In genomic region chr2:212288308-212288707, GRCh38 we compare ENCODE assay signal across 28 cellular contexts.
DNase-seq lines count a peak whose midpoint lies in the region; ATAC-seq, FAIRE-seq and TF ChIP-seq lines count a peak whose summit lies in the region.
"Had no signal": no experiment of that assay in that cellular context is flagged by ENCODE, and none has a peak within 500 bp of the region (broad histone marks: within the 10 kb centered on the region; RNA-seq: fewer than 3 reads in every experiment).

No MANE protein-coding gene starts in this region.

- no peaks in the 10 kb centered on the region for H3K9me3 ChIP-seq in HepG2 (ENCODE audit: low read length)
- no peaks in the 10 kb centered on the region for H3K9me3 ChIP-seq in right lobe of liver
- H3K9me3 ChIP-seq in H1 (ENCODE audit: insufficient read depth in 2 of 2, low read depth in 1 of 2, low read length in 1 of 2), result no peaks in the 10 kb centered on the region
- H3K9me3 ChIP-seq in kidney (ENCODE audit: control insufficient read depth in 1 of 2, low read length in 2 of 2), result no peaks in the 10 kb centered on the region
- no peaks in the 10 kb centered on the region for H3K9me3 ChIP-seq in vagina

- intact Hi-C loops in HepG2 (cut with micrococcal nuclease; ENCODE audit: unreplicated experiment) (no loop called here), right lobe of liver (cut with DNase I) (no loop called here), kidney (cut with DNase I) (no loop called here), vagina (cut with DNase I) (no loop called here)

- no peaks in the 10 kb centered on the region; a peak in 1 of 5 replicates for H3K27me3 ChIP-seq in HepG2 (ENCODE audit: control insufficient read depth in 1 of 2, insufficient read depth in 2 of 2, low read length in 2 of 2)
- H3K27me3 ChIP-seq in right lobe of liver, result no peaks in the 10 kb centered on the region
- no peaks in the 10 kb centered on the region for H3K27me3 ChIP-seq in H1 (replicated peaks in 1 of 4; ENCODE audit: control insufficient read depth in 3 of 4, extremely low read depth in 1 of 4, insufficient read depth in 3 of 4, low read length in 3 of 4)
- no peaks in the 10 kb centered on the region for H3K27me3 ChIP-seq in vagina

- no peaks in the 10 kb centered on the region for H3K36me3 Mint-ChIP-seq in nephron progenitor cell (ENCODE audit: low read depth)
- H3K36me3 Mint-ChIP-seq in activated CD4-positive, alpha-beta T cell treated with anti-CD3 and anti-CD28 coated beads, Interleukin-2, amount 10 ng/mL, durations not matched to agents 7 days and 5 days (ENCODE audit: low read depth), result no peaks in the 10 kb centered on the region
- H3K36me3 Mint-ChIP-seq: CD8-positive, alpha-beta T cell had no signal

- H3K9ac ChIP-seq in HepG2 (ENCODE audit: insufficient read depth, low read depth, low read length), result no peak overlapping the region
- no peak overlapping the region for H3K9ac ChIP-seq in H1 (replicated peaks in 1 of 4; ENCODE audit: extremely low read depth in 1 of 4, low read depth in 3 of 4, low read length in 3 of 4)
- H3K9ac ChIP-seq in kidney (ENCODE audit: low read length in 2 of 2), result no peak overlapping the region
- H3K9ac ChIP-seq: GM23248 had no signal

- H3K4me3 ChIP-seq in HepG2 (replicated peaks in 1 of 3; ENCODE audit: insufficient read depth in 1 of 3, low read depth in 2 of 3, low read length in 3 of 3), result no peak overlapping the region
- no peak overlapping the region for H3K4me3 ChIP-seq in right lobe of liver
- H3K4me3 ChIP-seq in H1 (ENCODE audit: extremely low read depth in 1 of 4, insufficient read depth in 2 of 4, low read depth in 3 of 4, low read length in 4 of 4), result no peak overlapping the region
- H3K4me3 ChIP-seq in kidney (ENCODE audit: low read length in 2 of 2), result no peak overlapping the region
- no peak overlapping the region for H3K4me3 ChIP-seq in vagina
- H3K4me3 ChIP-seq: GM23248 had no signal

- no peaks in the 10 kb centered on the region for H3K79me1 ChIP-seq in H1 (ENCODE audit: low read depth, low read length)

- POLR2A ChIA-PET in HepG2 (lab: Yijun Ruan, JAX) (no interaction called here), H1 (lab: Charles Lee; ENCODE audit: partially characterized antibody) (no interaction called here)
- POLR2A ChIA-PET in activated CD4-positive, alpha-beta T cell treated with anti-CD3 and anti-CD28 coated beads, Interleukin-2, amount 10 ng/mL, durations not matched to agents 7 days and 5 days (lab: Charles Lee), result no interaction called here

- FAIRE-seq in HepG2 (lab: Jason Lieb, UNC) (no peak), H1 (lab: Jason Lieb, UNC) (no peak), kidney (lab: Jason Lieb, UNC) (no peak)
- FAIRE-seq: GM12892 had no signal

- H4K8ac ChIP-seq in H1 (ENCODE audit: extremely low read depth, insufficient read depth, low read length), result no peak overlapping the region

- ATAC-seq in HepG2 (peak; percentile 72), right lobe of liver (no peak)
- ATAC-seq: CD8-positive, alpha-beta T cell had no signal

- peak overlapping the region; percentile 12 for H2AFZ ChIP-seq in HepG2 (ENCODE audit: low read length)
- H2AFZ ChIP-seq in H1 (ENCODE audit: low read length), result peak overlapping the region; percentile 42; the same call in 1 of the 2 replicates
- H2AFZ ChIP-seq: GM23248 had no signal

- no peak overlapping the region for H2BK20ac ChIP-seq in H1 (ENCODE audit: low read length)

- H2AK5ac ChIP-seq in H1 (ENCODE audit: low read depth, low read length), result no peak overlapping the region

- H3K27ac ChIP-seq in HepG2 (ENCODE audit: extremely low read length, insufficient read depth, low read length), result no peak overlapping the region
- H3K27ac ChIP-seq in right lobe of liver, result no peak overlapping the region
- no peak overlapping the region for H3K27ac ChIP-seq in H1 (ENCODE audit: low read depth, low read length)
- no peak overlapping the region for H3K27ac ChIP-seq in kidney (ENCODE audit: low read depth in 2 of 2, low read length in 2 of 2)
- H3K27ac ChIP-seq in vagina, result no peak overlapping the region
- H3K27ac ChIP-seq: 22Rv1, C4-2B, GM23248 had no signal

- H3K4me1 Mint-ChIP-seq in nephron progenitor cell, result no peaks in the 10 kb centered on the region
- no peaks in the 10 kb centered on the region for H3K4me1 Mint-ChIP-seq in activated CD4-positive, alpha-beta T cell treated with anti-CD3 and anti-CD28 coated beads, Interleukin-2, amount 10 ng/mL, durations not matched to agents 7 days and 5 days
- H3K4me1 Mint-ChIP-seq: B cell had no signal

- TF ChIP-seq POLR2A in HepG2 (IDR thresholded peaks at IDR 0.05; ENCODE audit: insufficient read depth in 1 of 2, low read depth in 2 of 2, low read length in 2 of 2), result no peak
- no peak for TF ChIP-seq POLR2A in right lobe of liver (IDR thresholded peaks at IDR 0.05)
- TF ChIP-seq POLR2A in H1 (IDR thresholded peaks at IDR 0.05; ENCODE audit: control extremely low read depth in 1 of 2, low read depth in 2 of 2, low read length in 2 of 2), result no peak
- TF ChIP-seq POLR2A in vagina (IDR thresholded peaks at IDR 0.05), result no peak

- H3K9me3 Mint-ChIP-seq in nephron progenitor cell, result no peaks in the 10 kb centered on the region
- no peaks in the 10 kb centered on the region for H3K9me3 Mint-ChIP-seq in activated CD4-positive, alpha-beta T cell treated with anti-CD3 and anti-CD28 coated beads, Interleukin-2, amount 10 ng/mL, durations not matched to agents 7 days and 5 days

- H4K20me1 ChIP-seq in HepG2 (ENCODE audit: insufficient read depth, low read length) (no peaks in the 10 kb centered on the region), H1 (replicated peaks in 1 of 2; ENCODE audit: control insufficient read depth in 1 of 2, insufficient read depth in 2 of 2, low read length in 2 of 2) (no peaks in the 10 kb centered on the region)

- H2BK15ac ChIP-seq in H1 (ENCODE audit: low read length), result no peak overlapping the region

- CTCF ChIA-PET in HepG2 (lab: Yijun Ruan, JAX; ENCODE audit: low intra/inter-chr PET ratio, low total read pairs) (no interaction called here), H1 (lab: Charles Lee; ENCODE audit: partially characterized antibody) (no interaction called here)
- CTCF ChIA-PET in activated CD4-positive, alpha-beta T cell treated with anti-CD3 and anti-CD28 coated beads, Interleukin-2, amount 10 ng/mL, durations not matched to agents 7 days and 5 days (lab: Charles Lee), result no interaction called here

- TF ChIP-seq CTCF in HepG2 (CRISPR knock-in tag; IDR thresholded peaks at IDR 0.05) (no peak), right lobe of liver (IDR thresholded peaks at IDR 0.05) (no peak), H1 (IDR thresholded peaks at IDR 0.05; ENCODE audit: control extremely low read depth in 1 of 3, insufficient read depth in 1 of 3, low read depth in 1 of 3, low read length in 3 of 3) (no peak), kidney (IDR thresholded peaks at IDR 0.05; ENCODE audit: borderline replicate concordance, extremely low read depth, insufficient read depth) (no peak), nephron progenitor cell (IDR thresholded peaks at IDR 0.05) (no peak), vagina (IDR thresholded peaks at IDR 0.05) (no peak)

- H3K14ac ChIP-seq in H1 (ENCODE audit: insufficient read length), result no peak overlapping the region

- TF ChIP-seq RAD21 in HepG2 (CRISPR knock-in tag; IDR thresholded peaks at IDR 0.05) (no peak), H1 (IDR thresholded peaks at IDR 0.05 in 1 of 2, conservative IDR thresholded peaks at IDR 0.05 in 1 of 2; ENCODE audit: low read depth in 2 of 2, low read length in 2 of 2) (no peak)

- H4K91ac ChIP-seq in H1 (replicated peaks; ENCODE audit: insufficient read length, low read length), result no peak overlapping the region

- H3K27me3 Mint-ChIP-seq in nephron progenitor cell (ENCODE audit: low read depth, poor library complexity), result no peaks in the 10 kb centered on the region
- no peaks in the 10 kb centered on the region for H3K27me3 Mint-ChIP-seq in activated CD4-positive, alpha-beta T cell treated with anti-CD3 and anti-CD28 coated beads, Interleukin-2, amount 10 ng/mL, durations not matched to agents 7 days and 5 days
- H3K27me3 Mint-ChIP-seq: B cell had no signal

- no peak overlapping the region for H3K4me3 Mint-ChIP-seq in nephron progenitor cell
- no peak overlapping the region for H3K4me3 Mint-ChIP-seq in activated CD4-positive, alpha-beta T cell treated with anti-CD3 and anti-CD28 coated beads, Interleukin-2, amount 10 ng/mL, durations not matched to agents 7 days and 5 days
- H3K4me3 Mint-ChIP-seq: B cell; CD8-positive, alpha-beta T cell had no signal

- WGBS in HepG2 (ENCODE audit: low lambda C conversion rate), result 44% methylated on average over 8 of the region's 8 CpGs
- WGBS in right lobe of liver (ENCODE audit: insufficient coverage, low coverage, low lambda C conversion rate, missing lambda C conversion rate), result 53% methylated on average over 3 of the region's 8 CpGs
- WGBS in H1 (ENCODE audit: extremely low coverage in 1 of 2, insufficient coverage in 1 of 2, insufficient read length in 1 of 2, insufficient replicate concordance in 2 of 2, low coverage in 1 of 2, low lambda C conversion rate in 2 of 2, missing lambda C conversion rate in 1 of 2), 2 experiments, result 92% methylated on average over 8 of the region's 8 CpGs; no CpG with 5 or more reads in 1 of the 2 experiments

- H3K4me1 ChIP-seq in HepG2 (ENCODE audit: insufficient read depth, low read length), result no peaks in the 10 kb centered on the region
- H3K4me1 ChIP-seq in right lobe of liver, result no peaks in the 10 kb centered on the region
- no peaks in the 10 kb centered on the region for H3K4me1 ChIP-seq in H1 (replicated peaks in 1 of 4; ENCODE audit: control insufficient read depth in 3 of 4, insufficient read depth in 4 of 4, low read length in 3 of 4)
- H3K4me1 ChIP-seq in kidney (ENCODE audit: control insufficient read depth in 1 of 2, insufficient read depth in 1 of 2, low read depth in 1 of 2, low read length in 2 of 2), result no peaks in the 10 kb centered on the region
- H3K4me1 ChIP-seq in vagina, result no peaks in the 10 kb centered on the region

- H3K4me2 ChIP-seq in HepG2 (ENCODE audit: low read depth, low read length), result peak overlapping the region; percentile 9
- H3K4me2 ChIP-seq in H1 (ENCODE audit: insufficient read depth in 1 of 2, low read depth in 2 of 2, low read length in 2 of 2), result no peak overlapping the region

- H3K18ac ChIP-seq in H1 (ENCODE audit: extremely low read depth, low read length), result no peak overlapping the region

- no peak overlapping the region for H3K27ac Mint-ChIP-seq in nephron progenitor cell
- no peak overlapping the region for H3K27ac Mint-ChIP-seq in activated CD4-positive, alpha-beta T cell treated with anti-CD3 and anti-CD28 coated beads, Interleukin-2, amount 10 ng/mL, durations not matched to agents 7 days and 5 days
- H3K27ac Mint-ChIP-seq: B cell; CD8-positive, alpha-beta T cell had no signal

- no peaks in the 10 kb centered on the region for H3K23me2 ChIP-seq in H1 (ENCODE audit: low read depth, low read length)

- no peak overlapping the region for H2BK120ac ChIP-seq in H1 (replicated peaks; ENCODE audit: low read depth, low read length)

- H3K4ac ChIP-seq in H1 (replicated peaks; ENCODE audit: insufficient read length, low read depth, low read length), result no peak overlapping the region

- H2BK12ac ChIP-seq in H1 (ENCODE audit: low read depth, low read length), result no peak overlapping the region

- H3K23ac ChIP-seq in H1 (ENCODE audit: insufficient read length), result no peak overlapping the region

- no peak overlapping the region for H2BK5ac ChIP-seq in H1 (ENCODE audit: low read depth, low read length)

- H3K36me3 ChIP-seq in HepG2 (replicated peaks in 1 of 2; ENCODE audit: control insufficient read depth in 1 of 2, insufficient read depth in 2 of 2, low read length in 2 of 2) (no peaks in the 10 kb centered on the region), right lobe of liver (no peaks in the 10 kb centered on the region), H1 (ENCODE audit: control insufficient read depth in 2 of 4, insufficient read depth in 4 of 4, low read length in 3 of 4) (no peaks in the 10 kb centered on the region), kidney (ENCODE audit: control insufficient read depth in 1 of 2, insufficient read depth in 2 of 2, low read length in 2 of 2) (no peaks in the 10 kb centered on the region), vagina (no peaks in the 10 kb centered on the region)

- no peak for DNase-seq in HepG2 (ENCODE audit: low spot score)
- no peak for DNase-seq in right lobe of liver
- peak in 1 of 2 experiments; percentile 50 for DNase-seq in H1 (ENCODE audit: low read depth in 1 of 2, low spot score in 2 of 2)
- DNase-seq in kidney, result peak; percentile 30
- peak; percentile 6 for DNase-seq in nephron progenitor cell
- no peak for DNase-seq in vagina (ENCODE audit: extremely low spot score in 2 of 2)
- DNase-seq in germinal center (ENCODE audit: low spot score), result no peak
- no peak for DNase-seq in activated CD4-positive, alpha-beta T cell treated with anti-CD3 and anti-CD28 coated beads, Interleukin-2, amount 10 ng/mL, durations not matched to agents 7 days and 5 days
- DNase-seq: Calu3; CD8-positive, alpha-beta T cell; DMS79 treated with DMSO at 0.1 percent for 48 hours; GM23248; HCEC 1CT; IMR-90; KG1; MM.1S; NCI-H1105; NCI-H146; NCI-H1930; NCI-H446; NCI-H524 treated with DMSO at 0.1 percent for 48 hours; NCI-H82; RPMI8226; SHP77 treated with DMSO at 0.1 percent for 48 hours had no signal

- no peak overlapping the region for H4K5ac ChIP-seq in H1 (ENCODE audit: insufficient read length, low read depth, low read length)

- H3K79me2 ChIP-seq in HepG2 (ENCODE audit: insufficient read depth, low read length) (no peaks in the 10 kb centered on the region), H1 (ENCODE audit: control insufficient read depth in 1 of 2, insufficient read depth in 2 of 2, low read length in 2 of 2) (no peaks in the 10 kb centered on the region)

- no TSS peak for BruUV-seq in HepG2 (replicated peaks; lab: Mats Ljungman, UMichigan)

- in situ Hi-C loops in HepG2 (cut with HindIII; ENCODE audit: extremely low pct_ligation_motif_present, low pct_unique_long_range_greater_than_20kb), result no loop called here

- TF ChIP-seq EP300 in HepG2 (IDR thresholded peaks at IDR 0.05; ENCODE audit: low read depth in 2 of 2, low read length in 2 of 2) (no peak), HepG2 (CRISPR knock-in tag; IDR thresholded peaks at IDR 0.05; ENCODE audit: borderline replicate concordance) (no peak), H1 (IDR thresholded peaks at IDR 0.05; ENCODE audit: borderline replicate concordance in 1 of 2, low read depth in 2 of 2, low read length in 2 of 2) (no peak)

- no peak overlapping the region for H3K56ac ChIP-seq in H1 (replicated peaks; ENCODE audit: insufficient read length, low read depth, low read length)

Comparison
In these comparisons a context has a peak if more than half of its experiments do, and no peak if none do; other contexts are left out.
1. DNase-seq: peak in kidney (single experiment) and nephron progenitor cell (single experiment); none in HepG2 (single experiment), right lobe of liver (0 of 3), vagina (0 of 2), germinal center (single experiment) and activated CD4-positive, alpha-beta T cell treated with anti-CD3 and anti-CD28 coated beads, Interleukin-2, amount 10 ng/mL, durations not matched to agents 7 days and 5 days (single experiment).